Comparison of ENCODE assay signal across 8 cellular contexts in genomic region chr19:571127-571974, GRCh38. TPM values are rescaled to one million over a fixed set of nuclear protein-coding genes. Genes with fewer than 3 reads are reported as not detected.
DNase-seq lines count a peak whose midpoint lies in the region; ATAC-seq, FAIRE-seq and TF ChIP-seq lines count a peak whose summit lies in the region.

No MANE protein-coding gene starts in this region.

- peak overlapping the region; percentile 82 for H3K4me3 Mint-ChIP-seq in activated CD4-positive, alpha-beta T cell treated with anti-CD3 and anti-CD28 coated beads, Interleukin-2, amount 10 ng/mL, durations not matched to agents 24 days and 14 days
- H3K4me3 Mint-ChIP-seq in naive thymus-derived CD8-positive, alpha-beta T cell: peak overlapping the region; percentile 85 to 99 (median 97)

- BruUV-seq in endothelial cell of umbilical vein (replicated peaks; lab: Mats Ljungman, UMichigan): no TSS peak

- DNase-seq in AG08395 (ENCODE audit: low spot score) (peak; percentile 37), NCI-H2196 treated with DMSO at 0.1 percent for 48 hours (lab: John Stamatoyannopoulos, UW; ENCODE audit: unreplicated experiment) (peak; percentile 73), endothelial cell of umbilical vein (ENCODE audit: low read depth, low spot score) (peak; percentile 60), vagina (ENCODE audit: extremely low spot score in 2 of 2) (no peak)
- peak; percentile 87 for DNase-seq in activated CD4-positive, alpha-beta T cell treated with anti-CD3 and anti-CD28 coated beads, Interleukin-2, amount 10 ng/mL, durations not matched to agents 24 days and 14 days
- peak; percentile 39 to 77 (median 66) for DNase-seq in naive thymus-derived CD8-positive, alpha-beta T cell

- H3K4me2 ChIP-seq in endothelial cell of umbilical vein (ENCODE audit: insufficient read depth, low read length): peak overlapping the region; percentile 87

- H4K20me1 ChIP-seq in endothelial cell of umbilical vein (replicated peaks; ENCODE audit: control insufficient read depth, extremely low read depth, insufficient read depth, low read length): peaks cover 2% of the 10 kb centered on the region

- FAIRE-seq in endothelial cell of umbilical vein (lab: Jason Lieb, UNC): no peak

- H3K4me3 ChIP-seq in endothelial cell of umbilical vein (replicated peaks in 1 of 3; ENCODE audit: insufficient read depth in 1 of 3, low read depth in 1 of 3, low read length in 3 of 3): peak overlapping the region; percentile 35 to 68 (median 39)
- peak overlapping the region; percentile 77 to 99 for H3K4me3 ChIP-seq in vagina

- no peak for TF ChIP-seq POLR2A in endothelial cell of umbilical vein (IDR thresholded peaks at IDR 0.05; ENCODE audit: low read depth, low read length)
- no peak for TF ChIP-seq POLR2A in vagina (IDR thresholded peaks at IDR 0.05)

- H3K27me3 ChIP-seq in endothelial cell of umbilical vein (ENCODE audit: control insufficient read depth in 2 of 2, insufficient read depth in 2 of 2, low read length in 2 of 2): no peaks in the 10 kb centered on the region
- no peaks in the 10 kb centered on the region for H3K27me3 ChIP-seq in vagina

- peaks cover 30% of the 10 kb centered on the region for H3K4me1 Mint-ChIP-seq in activated CD4-positive, alpha-beta T cell treated with anti-CD3 and anti-CD28 coated beads, Interleukin-2, amount 10 ng/mL, durations not matched to agents 24 days and 14 days
- peaks cover 13 to 44% (median 38%) of the 10 kb centered on the region in 4 donors for H3K4me1 Mint-ChIP-seq in naive thymus-derived CD8-positive, alpha-beta T cell

- peaks cover 3% of the 10 kb centered on the region for H3K36me3 Mint-ChIP-seq in activated CD4-positive, alpha-beta T cell treated with anti-CD3 and anti-CD28 coated beads, Interleukin-2, amount 10 ng/mL, durations not matched to agents 24 days and 14 days (ENCODE audit: low read depth)
- no peaks in the 10 kb centered on the region for H3K36me3 Mint-ChIP-seq in naive thymus-derived CD8-positive, alpha-beta T cell

- H3K9me1 ChIP-seq in endothelial cell of umbilical vein (replicated peaks; ENCODE audit: control insufficient read depth, extremely low read depth, insufficient read depth, low read length): no peaks in the 10 kb centered on the region

- H3K36me3 ChIP-seq in endothelial cell of umbilical vein (ENCODE audit: control insufficient read depth in 2 of 2, extremely low read depth in 1 of 2, insufficient read depth in 2 of 2, low read length in 2 of 2) (no peaks in the 10 kb centered on the region), vagina (no peaks in the 10 kb centered on the region)

- H3K9me3 Mint-ChIP-seq in activated CD4-positive, alpha-beta T cell treated with anti-CD3 and anti-CD28 coated beads, Interleukin-2, amount 10 ng/mL, durations not matched to agents 24 days and 14 days: no peaks in the 10 kb centered on the region
- H3K9me3 Mint-ChIP-seq in naive thymus-derived CD8-positive, alpha-beta T cell: peaks cover 0 to 4% (median 0%) of the 10 kb centered on the region in 9 donors

- H3K27ac Mint-ChIP-seq in activated CD4-positive, alpha-beta T cell treated with anti-CD3 and anti-CD28 coated beads, Interleukin-2, amount 10 ng/mL, durations not matched to agents 24 days and 14 days: peak overlapping the region; percentile 95
- H3K27ac Mint-ChIP-seq in naive thymus-derived CD8-positive, alpha-beta T cell: peak overlapping the region; percentile 92 to 100 (median 98)

- no peak for TF ChIP-seq CTCF in endothelial cell of umbilical vein (IDR thresholded peaks at IDR 0.05; ENCODE audit: extremely low read depth in 1 of 2, insufficient read depth in 1 of 2, low read depth in 1 of 2, low read length in 2 of 2)
- TF ChIP-seq CTCF in vagina (IDR thresholded peaks at IDR 0.05): no peak

- intact Hi-C loops in activated CD4-positive, alpha-beta T cell treated with anti-CD3 and anti-CD28 coated beads, Interleukin-2, amount 10 ng/mL, durations not matched to agents 24 days and 14 days (cut with micrococcal nuclease): no loop called here
- intact Hi-C loops in endothelial cell of umbilical vein (cut with micrococcal nuclease) (no loop called here), vagina (cut with DNase I) (no loop called here)

- H3K9ac ChIP-seq in endothelial cell of umbilical vein (replicated peaks; ENCODE audit: extremely low read depth, insufficient read depth, low read length): peak overlapping the region; percentile 54

- H3K4me1 ChIP-seq in endothelial cell of umbilical vein (ENCODE audit: control insufficient read depth, extremely low read depth, insufficient read depth, low read length): peaks cover 25% of the 10 kb centered on the region
- peaks cover 57% of the 10 kb centered on the region for H3K4me1 ChIP-seq in vagina

- CTCF ChIA-PET in endothelial cell of umbilical vein (lab: Charles Lee): interaction anchor here (0.8 to 1.9 kb wide), 2 partner anchors 13 to 61 kb away, joined by 5 to 7 read pairs; no protein-coding TSS in a partner anchor

- H3K9me3 ChIP-seq in endothelial cell of umbilical vein (replicated peaks; ENCODE audit: control insufficient read depth, insufficient read depth, low read length) (no peaks in the 10 kb centered on the region), vagina (no peaks in the 10 kb centered on the region)

- H3K79me2 ChIP-seq in endothelial cell of umbilical vein (ENCODE audit: control insufficient read depth, insufficient read depth, low read length): peaks cover 36% of the 10 kb centered on the region

- peak overlapping the region; percentile 77 for H2AFZ ChIP-seq in endothelial cell of umbilical vein (ENCODE audit: low read depth, low read length)

- POLR2A ChIA-PET in endothelial cell of umbilical vein (lab: Charles Lee): interaction anchor here (0.7 to 0.8 kb wide), 2 partner anchors 14 to 65 kb away, joined by 3 read pairs; no protein-coding TSS in a partner anchor
- POLR2A ChIA-PET in naive thymus-derived CD8-positive, alpha-beta T cell (lab: Charles Lee): interaction anchor here (0.6 to 2.1 kb wide), 5 partner anchors 40 to 285 kb away, joined by 3 to 17 read pairs (median 6); partner anchors contain the start of gene CDC34

- no peaks in the 10 kb centered on the region for H3K27me3 Mint-ChIP-seq in activated CD4-positive, alpha-beta T cell treated with anti-CD3 and anti-CD28 coated beads, Interleukin-2, amount 10 ng/mL, durations not matched to agents 24 days and 14 days
- peaks cover 0 to 3% (median 0%) of the 10 kb centered on the region in 5 donors for H3K27me3 Mint-ChIP-seq in naive thymus-derived CD8-positive, alpha-beta T cell

- ATAC-seq in GM18907 (IDR thresholded peaks at IDR 0.05; ENCODE audit: unreplicated experiment): peak; percentile 18
- ATAC-seq in naive thymus-derived CD8-positive, alpha-beta T cell: peak; percentile 38 to 41
- ATAC-seq in HG03045 (IDR thresholded peaks at IDR 0.05; ENCODE audit: unreplicated experiment): no peak

- peak overlapping the region; percentile 47 for H3K27ac ChIP-seq in endothelial cell of umbilical vein (ENCODE audit: insufficient read depth, low read depth, low read length)
- H3K27ac ChIP-seq in vagina: peak overlapping the region; percentile 82

- dilution Hi-C loops in endothelial cell of umbilical vein (cut with MboI; ENCODE audit: extremely low pct_ligation_motif_present, low sequenced_read_pairs): no loop called here

RNA-seq across cellular contexts. Expression of gene BSG, which starts 1.0 kb away (rescaled TPM):
- total RNA-seq in activated CD4-positive, alpha-beta T cell treated with anti-CD3 and anti-CD28 coated beads, Interleukin-2, amount 10 ng/mL, durations not matched to agents 24 days and 14 days: 291 and 297 TPM in 2 replicates
- total RNA-seq in endothelial cell of umbilical vein (466 and 485 TPM in 2 replicates), vagina (231 TPM)
- polyA plus RNA-seq in endothelial cell of umbilical vein: 661 and 823 TPM in 2 replicates
- polyA plus RNA-seq in endothelial cell of umbilical vein (2011; cell fraction: cytosol; rRNA removed): 394 and 493 TPM in 2 replicates
- polyA plus RNA-seq in endothelial cell of umbilical vein (2011; cell fraction: nucleus; rRNA removed): 207 and 221 TPM in 2 replicates
- polyA plus RNA-seq in endothelial cell of umbilical vein (2012): 344 and 487 TPM in 2 replicates
- polyA minus RNA-seq in endothelial cell of umbilical vein: 236 and 243 TPM in 2 replicates
- 264 TPM for polyA minus RNA-seq in endothelial cell of umbilical vein (2011; cell fraction: cytosol; rRNA and poly(A)+ RNA removed)
- 45.2 and 64.3 TPM in 2 replicates for polyA minus RNA-seq in endothelial cell of umbilical vein (2011; cell fraction: nucleus; rRNA and poly(A)+ RNA removed)
- 100 to 1,000 TPM; 106 to 107 TPM for total RNA-seq in naive thymus-derived CD8-positive, alpha-beta T cell
- 100 to 1,000 TPM; 282 to 313 (median 309) TPM for polyA plus RNA-seq in naive thymus-derived CD8-positive, alpha-beta T cell

RNA-seq across cellular contexts. Expression of gene HCN2, which starts 18.3 kb away (rescaled TPM):
- 1.1 TPM in 2 replicates for total RNA-seq in activated CD4-positive, alpha-beta T cell treated with anti-CD3 and anti-CD28 coated beads, Interleukin-2, amount 10 ng/mL, durations not matched to agents 24 days and 14 days
- total RNA-seq in endothelial cell of umbilical vein (0.37 and 0.53 TPM in 2 replicates), vagina (0.25 TPM)
- polyA plus RNA-seq in endothelial cell of umbilical vein: 0.18 TPM in 2 replicates
- polyA plus RNA-seq in endothelial cell of umbilical vein (2011; cell fraction: cytosol; rRNA removed): 0.27 and 0.31 TPM in 2 replicates
- 0.27 and 0.30 TPM in 2 replicates for polyA plus RNA-seq in endothelial cell of umbilical vein (2011; cell fraction: nucleus; rRNA removed)
- polyA plus RNA-seq in endothelial cell of umbilical vein (2012): 1.1 and 1.7 TPM in 2 replicates
- 0.15 and 0.32 TPM in 2 replicates for polyA minus RNA-seq in endothelial cell of umbilical vein
- polyA minus RNA-seq in endothelial cell of umbilical vein (2011; cell fraction: cytosol; rRNA and poly(A)+ RNA removed): 8.2 TPM
- polyA minus RNA-seq in endothelial cell of umbilical vein (2011; cell fraction: nucleus; rRNA and poly(A)+ RNA removed): 0.24 and 0.29 TPM in 2 replicates
- total RNA-seq in naive thymus-derived CD8-positive, alpha-beta T cell: under 1 TPM; 0.49 to 0.68 TPM
- polyA plus RNA-seq in naive thymus-derived CD8-positive, alpha-beta T cell: under 1 TPM in 2 of 3 donors, not detected in 1; 0.03 to 0.06 TPM

RNA-seq across cellular contexts. Expression of gene GZMM, which starts 27.5 kb away (rescaled TPM):
- 37.6 and 40.9 TPM in 2 replicates for total RNA-seq in activated CD4-positive, alpha-beta T cell treated with anti-CD3 and anti-CD28 coated beads, Interleukin-2, amount 10 ng/mL, durations not matched to agents 24 days and 14 days
- not detected in 2 replicates for total RNA-seq in endothelial cell of umbilical vein
- polyA plus RNA-seq in endothelial cell of umbilical vein: not detected in 2 replicates
- not detected in 2 replicates for polyA plus RNA-seq in endothelial cell of umbilical vein (2011; cell fraction: cytosol; rRNA removed)
- polyA plus RNA-seq in endothelial cell of umbilical vein (2011; cell fraction: nucleus; rRNA removed): 0.15 and 0.17 TPM in 2 replicates
- polyA plus RNA-seq in endothelial cell of umbilical vein (2012): not detected in 2 replicates
- not detected in 2 replicates for polyA minus RNA-seq in endothelial cell of umbilical vein
- polyA minus RNA-seq in endothelial cell of umbilical vein (2011; cell fraction: cytosol; rRNA and poly(A)+ RNA removed): not detected
- not detected in 2 replicates for polyA minus RNA-seq in endothelial cell of umbilical vein (2011; cell fraction: nucleus; rRNA and poly(A)+ RNA removed)
- total RNA-seq in naive thymus-derived CD8-positive, alpha-beta T cell: 10 to 100 TPM; 46.9 to 55.9 TPM
- polyA plus RNA-seq in naive thymus-derived CD8-positive, alpha-beta T cell: 100 to 1,000 TPM; 228 to 450 (median 333) TPM
- not detected for total RNA-seq in vagina

RNA-seq across cellular contexts. Expression of gene CDC34, which starts 39.8 kb away (rescaled TPM):
- total RNA-seq in activated CD4-positive, alpha-beta T cell treated with anti-CD3 and anti-CD28 coated beads, Interleukin-2, amount 10 ng/mL, durations not matched to agents 24 days and 14 days: 52.8 and 55.0 TPM in 2 replicates
- 92.9 and 93.2 TPM in 2 replicates for total RNA-seq in endothelial cell of umbilical vein
- polyA plus RNA-seq in endothelial cell of umbilical vein: 90.4 and 101 TPM in 2 replicates
- 56.6 and 83.2 TPM in 2 replicates for polyA plus RNA-seq in endothelial cell of umbilical vein (2011; cell fraction: cytosol; rRNA removed)
- polyA plus RNA-seq in endothelial cell of umbilical vein (2011; cell fraction: nucleus; rRNA removed): 47.0 and 48.3 TPM in 2 replicates
- polyA plus RNA-seq in endothelial cell of umbilical vein (2012): 52.7 and 77.2 TPM in 2 replicates
- polyA minus RNA-seq in endothelial cell of umbilical vein: 36.6 and 42.9 TPM in 2 replicates
- 46.1 TPM for polyA minus RNA-seq in endothelial cell of umbilical vein (2011; cell fraction: cytosol; rRNA and poly(A)+ RNA removed)
- polyA minus RNA-seq in endothelial cell of umbilical vein (2011; cell fraction: nucleus; rRNA and poly(A)+ RNA removed): 12.1 and 26.2 TPM in 2 replicates
- total RNA-seq in naive thymus-derived CD8-positive, alpha-beta T cell: 10 to 100 TPM; 41.7 to 46.7 TPM
- 10 to 100 TPM; 20.6 to 43.5 (median 27.9) TPM for polyA plus RNA-seq in naive thymus-derived CD8-positive, alpha-beta T cell
- total RNA-seq in vagina: 62.6 TPM

Comparison
In these comparisons a context has a peak if more than half of its experiments do, and no peak if none do; other contexts are left out.
1. DNase-seq: peak in AG08395 (single experiment), NCI-H2196 treated with DMSO at 0.1 percent for 48 hours (single experiment), activated CD4-positive, alpha-beta T cell treated with anti-CD3 and anti-CD28 coated beads, Interleukin-2, amount 10 ng/mL, durations not matched to agents 24 days and 14 days (single experiment), endothelial cell of umbilical vein (single experiment) and naive thymus-derived CD8-positive, alpha-beta T cell (10 of 10); none in vagina (0 of 2).
2. RNA of gene GZMM, which starts 27.5 kb away (total RNA-seq): 46.9 to 55.9 TPM in naive thymus-derived CD8-positive, alpha-beta T cell and 37.6 to 40.9 TPM in activated CD4-positive, alpha-beta T cell treated with anti-CD3 and anti-CD28 coated beads, Interleukin-2, amount 10 ng/mL, durations not matched to agents 24 days and 14 days; not detected in vagina (single experiment) and not detected in endothelial cell of umbilical vein; every median in the first group is over 10 times any median in the second.